Comparison of ENCODE assay signal across 14 cellular contexts in the genomic region with DNA sequence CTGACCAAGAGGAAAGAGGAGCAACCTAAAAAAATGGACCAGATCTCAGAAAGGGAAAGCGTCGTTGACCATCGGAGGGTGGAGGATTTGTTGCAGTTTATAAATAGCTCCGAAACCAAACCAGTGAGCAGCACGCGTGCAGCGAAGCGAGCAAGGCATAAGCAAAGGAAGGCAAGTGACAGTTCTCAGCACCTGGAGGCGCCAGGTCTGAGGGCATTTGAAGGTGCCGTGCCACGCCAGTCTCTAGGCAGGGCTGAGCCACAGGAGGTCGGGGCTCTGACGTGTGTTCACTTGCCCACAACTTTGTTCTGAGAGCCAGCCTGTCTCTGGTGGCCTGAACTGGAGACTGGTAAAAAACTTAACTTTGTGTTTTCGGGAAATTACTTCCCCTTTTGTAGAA. TPM values are rescaled to one million over a fixed set of nuclear protein-coding genes. Genes with fewer than 3 reads are reported as not detected.
DNase-seq lines count a peak whose midpoint lies in the region; ATAC-seq and TF ChIP-seq lines count a peak whose summit lies in the region.
"Had no signal": no experiment of that assay in that cellular context is flagged by ENCODE, and none has a peak within 500 bp of the region (broad histone marks: within the 10 kb centered on the region; RNA-seq: fewer than 3 reads in every experiment).

No MANE protein-coding gene starts in this region.

- H3K4me3 Mint-ChIP-seq in HFFc6 = no peak overlapping the region
- H3K4me3 Mint-ChIP-seq: nephron; T-helper 1 cell treated with Interleukin-12 subunit alpha and Interleukin-12 subunit beta and Interleukin-4 antibody, amounts not matched to agents 30 μg/mL and 1 μg/mL, for 36 hours had no signal

- H3K4me1 ChIP-seq in stomach = peaks cover 0 to 7% (median 1%) of the 10 kb centered on the region in 4 donors
- H3K4me1 ChIP-seq: foreskin keratinocyte had no signal

- no peak for TF ChIP-seq POLR2A in stomach (IDR thresholded peaks at IDR 0.05)

- no peaks in the 10 kb centered on the region for H3K9me3 ChIP-seq in stomach

- H3K4me3 ChIP-seq in GM12865 (ENCODE audit: low read depth, low read length) (peak overlapping the region; percentile 23), stomach (no peak overlapping the region)
- H3K4me3 ChIP-seq: K562 had no signal

- intact Hi-C loops in stomach (cut with DNase I; ENCODE audit: low total_unique reads) = no loop called here

- H3K9me3 Mint-ChIP-seq in HFFc6 = no peaks in the 10 kb centered on the region
- H3K9me3 Mint-ChIP-seq: nephron; T-helper 1 cell treated with Interleukin-12 subunit alpha and Interleukin-12 subunit beta and Interleukin-4 antibody, amounts not matched to agents 30 μg/mL and 1 μg/mL, for 36 hours had no signal

- H3K27me3 Mint-ChIP-seq in HFFc6 (ENCODE audit: insufficient read depth) = peaks cover under 1% of the 10 kb centered on the region

- H3K27ac Mint-ChIP-seq in HFFc6 = no peak overlapping the region
- H3K27ac Mint-ChIP-seq: nephron; T-helper 1 cell treated with Interleukin-12 subunit alpha and Interleukin-12 subunit beta and Interleukin-4 antibody, amounts not matched to agents 30 μg/mL and 1 μg/mL, for 36 hours had no signal

- POLR2A ChIA-PET in RWPE1 (lab: Yijun Ruan, JAX; ENCODE audit: low non-redundant PET) = no interaction called here

- peak; percentile 88 for ATAC-seq in GM19438 (IDR thresholded peaks at IDR 0.05; ENCODE audit: low read depth, unreplicated experiment)
- ATAC-seq in HG03064 (IDR thresholded peaks at IDR 0.05; ENCODE audit: low read depth, unreplicated experiment) = peak; percentile 93
- ATAC-seq: foreskin keratinocyte, K562 had no signal

- H3K36me3 Mint-ChIP-seq in HFFc6 (ENCODE audit: low read depth) = peaks cover 39% of the 10 kb centered on the region

- 83 to 92% (median 89%) methylated on average over 14 of the region's 14 CpGs for WGBS in stomach, 5 donors

- H3K27ac ChIP-seq in RWPE1 = peak overlapping the region; percentile 19; the same call in 1 of the 2 replicates
- H3K27ac ChIP-seq in stomach = no peak overlapping the region
- H3K27ac ChIP-seq: foreskin keratinocyte had no signal

- H3K36me3 ChIP-seq in stomach = peaks cover 71 to 100% (median 100%) of the 10 kb centered on the region in 4 donors

- DNase-seq in GM12865 (ENCODE audit: low read depth) (peak; percentile 97), RWPE1 (ENCODE audit: low spot score) (no peak), stomach (no peak), superior temporal gyrus (ENCODE audit: extremely low spot score) (no peak), HFFc6 (no peak)
- DNase-seq in activated CD4-positive, alpha-beta T cell treated with anti-CD3 and anti-CD28 coated beads for 48 hours = no peak
- DNase-seq: amygdala; foreskin keratinocyte; stimulated activated CD8-positive, alpha-beta memory T cell treated with anti-CD3 and anti-CD28 coated beads, Interleukin-4, amount 100 ng/mL, for 48 hours had no signal

- no peak for TF ChIP-seq EP300 in stomach (IDR thresholded peaks at IDR 0.05)

- CTCF ChIA-PET in RWPE1 (lab: Yijun Ruan, JAX) = interaction anchor here (0.8 kb wide), 1 partner anchor 10 kb away, joined by 3 read pairs; no protein-coding TSS in a partner anchor

- TF ChIP-seq CTCF in GM12865 (IDR thresholded peaks at IDR 0.05; ENCODE audit: insufficient read depth, low read depth, low read length, missing control alignments) = peak; percentile 9
- no peak for TF ChIP-seq CTCF in RWPE1 (conservative IDR thresholded peaks at IDR 0.05; ENCODE audit: low read depth)
- TF ChIP-seq CTCF in stomach (IDR thresholded peaks at IDR 0.05) = no peak
- TF ChIP-seq CTCF in HFFc6 (IDR thresholded peaks at IDR 0.05) = no peak

- H3K4me1 Mint-ChIP-seq in HFFc6 (ENCODE audit: low read depth) = no peaks in the 10 kb centered on the region
- H3K4me1 Mint-ChIP-seq: nephron had no signal

- H3K27me3 ChIP-seq in stomach = no peaks in the 10 kb centered on the region
- H3K27me3 ChIP-seq: foreskin keratinocyte had no signal

RNA-seq across cellular contexts. Expression of gene TNIP2, which starts 59.7 kb away (rescaled TPM):
- 100 to 1,000 TPM in 2 of 5 donors, 10 to 100 TPM in 3; 18.7 to 194 (median 59.6) TPM for total RNA-seq in stomach
- 10 to 100 TPM; 36.1 to 42.5 (median 37.6) TPM for polyA plus RNA-seq in stomach
- 10 to 100 TPM; 28.6 to 32.0 (median 30.9) TPM for total RNA-seq in HFFc6 (2021; fragmentation: NEBNext Ultra II Directional; extraction: Animal tissue kit (Norgen Biotek cat#: 25700))
